ENCODE assay signal across 9 cellular contexts in genomic region chr20:49603209-49603627, GRCh38. TPM values are rescaled to one million over a fixed set of nuclear protein-coding genes. Genes with fewer than 3 reads are reported as not detected.
DNase-seq lines count a peak whose midpoint lies in the region; ATAC-seq, FAIRE-seq and TF ChIP-seq lines count a peak whose summit lies in the region.
"Had no signal": no experiment of that assay in that cellular context is flagged by ENCODE, and none has a peak within 500 bp of the region (broad histone marks: within the 10 kb centered on the region; RNA-seq: fewer than 3 reads in every experiment).

No MANE protein-coding gene starts in this region.

- H3K4me1 Mint-ChIP-seq in Caco-2 (ENCODE audit: low read depth, unreplicated experiment) = peaks cover 28% of the 10 kb centered on the region

- ATAC-seq in left lung = peak; percentile 24

- H3K9me3 ChIP-seq in Caco-2 = no peaks in the 10 kb centered on the region
- peaks cover 0 to under 1% of the 10 kb centered on the region in 2 donors for H3K9me3 ChIP-seq in left lung
- no peaks in the 10 kb centered on the region for H3K9me3 ChIP-seq in MM.1S (replicated peaks; ENCODE audit: insufficient read depth, low read length)

- no peak overlapping the region for H3K4me2 ChIP-seq in MM.1S (ENCODE audit: low read depth, low read length)

- no peak overlapping the region for H3K27ac ChIP-seq in left lung
- H3K27ac ChIP-seq in MM.1S (ENCODE audit: low read length) = no peak overlapping the region

- H3K36me3 Mint-ChIP-seq in Caco-2 (ENCODE audit: insufficient read depth, unreplicated experiment) = no peaks in the 10 kb centered on the region

- BruUV-seq in Caco-2 (replicated peaks; lab: Mats Ljungman, UMichigan) = no TSS peak

- H3K9ac ChIP-seq in MM.1S (ENCODE audit: low read length) = no peak overlapping the region

- H3K27me3 Mint-ChIP-seq in Caco-2 (ENCODE audit: insufficient read depth, unreplicated experiment) = no peaks in the 10 kb centered on the region

- FAIRE-seq in HTR-8/SVneo (lab: Jason Lieb, UNC) = peak; percentile 74

- peak; percentile 78 to 83 for TF ChIP-seq CTCF in Caco-2 (IDR thresholded peaks at IDR 0.05; ENCODE audit: insufficient read depth in 1 of 2, low read depth in 1 of 2, low read length in 1 of 2, severe bottlenecking in 1 of 2, unreplicated experiment in 1 of 2)
- peak; percentile 65 for TF ChIP-seq CTCF in astrocyte of the cerebellum (IDR thresholded peaks at IDR 0.05; ENCODE audit: low read depth, low read length, missing control alignments)
- no peak for TF ChIP-seq CTCF in left lung (IDR thresholded peaks at IDR 0.05)
- TF ChIP-seq CTCF in MM.1S (IDR thresholded peaks at IDR 0.05; ENCODE audit: low read length) = no peak

- H3K79me2 ChIP-seq in MM.1S (ENCODE audit: low read length) = no peaks in the 10 kb centered on the region

- H3K27me3 ChIP-seq in Caco-2 (replicated peaks; ENCODE audit: control insufficient read depth, insufficient read depth, low read length) (no peaks in the 10 kb centered on the region), left lung (peaks cover 0 to 3% of the 10 kb centered on the region in 2 donors), MM.1S (replicated peaks; ENCODE audit: insufficient read depth, low read length) (0 out of 2 replicates have a peak, but pooled peaks cover 3% of the 10 kb centered on the region)

- DNase-seq in Caco-2 (peak; percentile 81 to 88), HTR-8/SVneo (ENCODE audit: insufficient read length, low spot score) (peak; percentile 73), astrocyte of the cerebellum (ENCODE audit: low read depth) (no peak), left lung (no peak), NCI-H2171 (lab: John Stamatoyannopoulos, UW) (no peak), posterior vena cava (ENCODE audit: low spot score) (no peak), MM.1S (no peak)
- no peak for DNase-seq in stimulated activated CD4-positive, alpha-beta T cell treated with anti-CD3 and anti-CD28 coated beads, Interleukin-4, amount 100 ng/mL, for 4 hours
- DNase-seq: effector memory CD4-positive, alpha-beta T cell had no signal

- no peak overlapping the region for H3K4me3 Mint-ChIP-seq in Caco-2 (ENCODE audit: unreplicated experiment)

- CTCF ChIA-PET in Caco-2 (lab: Charles Lee) = interaction anchor here (0.6 to 10.0 kb wide), 20 partner anchors 9 to 293 kb away, joined by 3 to 572 read pairs (median 4); partner anchors contain the start of gene PTGIS

- intact Hi-C loops in Caco-2 (cut with micrococcal nuclease; ENCODE audit: unreplicated experiment) (loop anchor here (1.0 kb wide), 1 partner anchor 62 kb away; no protein-coding TSS in a partner anchor), left lung (cut with DNase I) (no loop called here), posterior vena cava (cut with DNase I) (loop anchor here in 1 of 2 donors (10.0 kb wide), 1 partner anchor 278 kb away; no protein-coding TSS in a partner anchor)

- H3K9me3 Mint-ChIP-seq in Caco-2 (ENCODE audit: unreplicated experiment) = no peaks in the 10 kb centered on the region

- no peak overlapping the region for H3K27ac Mint-ChIP-seq in Caco-2 (ENCODE audit: unreplicated experiment)

- no peaks in the 10 kb centered on the region for H4K20me1 ChIP-seq in MM.1S (ENCODE audit: insufficient read depth, low read length)

- POLR2A ChIA-PET in Caco-2 (lab: Charles Lee) = no interaction called here

- no peaks in the 10 kb centered on the region for H3K36me3 ChIP-seq in Caco-2 (ENCODE audit: control insufficient read depth, insufficient read depth, low read length)
- H3K36me3 ChIP-seq in left lung = no peaks in the 10 kb centered on the region
- H3K36me3 ChIP-seq in MM.1S (replicated peaks; ENCODE audit: insufficient read depth, low read length) = no peaks in the 10 kb centered on the region

- H3K9me2 ChIP-seq in MM.1S (replicated peaks; ENCODE audit: insufficient read depth, low read length) = no peaks in the 10 kb centered on the region

- H3F3A ChIP-seq in MM.1S (ENCODE audit: insufficient read depth, low read length) = no peaks in the 10 kb centered on the region

- no peak overlapping the region for H2AFZ ChIP-seq in MM.1S (ENCODE audit: low read length)

- H3K4me1 ChIP-seq in Caco-2 (peaks cover 21% of the 10 kb centered on the region), left lung (peaks cover 0 to 5% of the 10 kb centered on the region in 2 donors), MM.1S (ENCODE audit: low read length) (no peaks in the 10 kb centered on the region)

- in situ Hi-C loops in astrocyte of the cerebellum (cut with HindIII; ENCODE audit: low sequenced_read_pairs) = loop anchor here (25.0 kb wide), 1 partner anchor 234 kb away; no protein-coding TSS in a partner anchor

- H3K4me3 ChIP-seq in Caco-2 (ENCODE audit: low read depth, low read length) (no peak overlapping the region), astrocyte of the cerebellum (ENCODE audit: low read depth, low read length) (no peak overlapping the region), left lung (no peak overlapping the region), MM.1S (ENCODE audit: low read length) (no peak overlapping the region)

RNA-seq across cellular contexts. Expression of gene PTGIS, which starts 35.3 kb away (rescaled TPM):
- 1.9 and 2.7 TPM in 2 replicates for total RNA-seq in Caco-2 (2022)
- total RNA-seq in left lung = 10 to 100 TPM; 32.9 to 46.0 TPM
- total RNA-seq in posterior vena cava = 100 to 1,000 TPM; 359 to 447 TPM

Comparison
In these comparisons a context has a peak if more than half of its experiments do, and no peak if none do; other contexts are left out.
1. DNase-seq: peak in Caco-2 (2 of 2) and HTR-8/SVneo (single experiment); none in astrocyte of the cerebellum (single experiment), left lung (0 of 2), NCI-H2171 (single experiment), stimulated activated CD4-positive, alpha-beta T cell treated with anti-CD3 and anti-CD28 coated beads, Interleukin-4, amount 100 ng/mL, for 4 hours (0 of 2), posterior vena cava (single experiment) and MM.1S (single experiment).
2. CTCF ChIP-seq: peak in Caco-2 (2 of 2) and astrocyte of the cerebellum (single experiment); none in left lung (0 of 2) and MM.1S (single experiment).